Comparison of ENCODE assay signal across 9 cellular contexts in genomic region chr19:34291235-34291634, GRCh38.
"Had no signal": no experiment of that assay in that cellular context is flagged by ENCODE, and none has a peak within 500 bp of the region (broad histone marks: within the 10 kb centered on the region; RNA-seq: fewer than 3 reads in every experiment).

No MANE protein-coding gene starts in this region.

- DNase-seq: GM23248, GOT3, H7, KG1 had no signal

- H3K4me3 ChIP-seq: GM23248, HAP-1, K562 had no signal

- ATAC-seq: HCT116, HepG2, K562 had no signal

- H2AFZ ChIP-seq: GM23248 had no signal

- H3K4me1 ChIP-seq: HAP-1 had no signal

- H3K9ac ChIP-seq: GM23248 had no signal

- H3K36me3 ChIP-seq: HAP-1 had no signal

- H3K9me3 ChIP-seq: HAP-1 had no signal

- H3K27ac ChIP-seq: GM23248, HL-60 had no signal
